In the genomic region with DNA sequence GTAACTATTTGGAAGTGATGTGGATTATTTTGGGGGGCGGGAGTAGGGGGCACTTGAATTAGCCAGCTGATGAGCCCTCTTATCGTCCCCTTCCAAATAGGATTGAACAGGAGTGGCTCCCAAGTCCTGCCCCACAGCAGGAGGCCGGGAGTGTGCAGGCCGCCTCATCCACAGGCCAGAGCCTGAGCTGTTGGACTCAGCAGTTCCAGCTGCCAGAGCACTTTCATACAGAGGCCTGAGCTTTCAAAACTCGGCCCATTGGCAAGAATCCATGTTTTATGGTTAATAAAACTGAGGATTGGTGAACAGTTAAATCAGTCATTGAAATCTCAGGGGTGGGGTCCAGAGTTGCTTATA, we compare ENCODE assay signal across 10 cellular contexts. TPM values are rescaled to one million over a fixed set of nuclear protein-coding genes. Genes with fewer than 3 reads are reported as not detected.
DNase-seq lines count a peak whose midpoint lies in the region; TF ChIP-seq lines count a peak whose summit lies in the region.
"Had no signal": no experiment of that assay in that cellular context is flagged by ENCODE, and none has a peak within 500 bp of the region (broad histone marks: within the 10 kb centered on the region; RNA-seq: fewer than 3 reads in every experiment).

No MANE protein-coding gene starts in this region.

- no peak overlapping the region for H3K4me3 ChIP-seq in breast epithelium
- H3K4me3 ChIP-seq in mucosa of rectum (ENCODE audit: low read length in 2 of 2), result no peak overlapping the region
- H3K4me3 ChIP-seq in uterus, result no peak overlapping the region

- no peak for DNase-seq in breast epithelium (ENCODE audit: low spot score in 2 of 2)
- DNase-seq in MCF 10A (ENCODE audit: unreplicated experiment), result no peak
- peak in 1 of 2 donors; percentile 36 for DNase-seq in uterus
- DNase-seq in GM20000 (ENCODE audit: low spot score), result no peak
- DNase-seq in Calu3, result no peak
- DNase-seq in GM19238 (ENCODE audit: insufficient read length, low spot score), result no peak
- DNase-seq: DMS79, NCI-H774 had no signal

- TF ChIP-seq CTCF in breast epithelium (IDR thresholded peaks at IDR 0.05) (no peak), MCF 10A (IDR thresholded peaks at IDR 0.05; ENCODE audit: unreplicated experiment) (no peak), brain (conservative IDR thresholded peaks at IDR 0.05) (no peak), uterus (IDR thresholded peaks at IDR 0.05) (no peak), GM20000 (IDR thresholded peaks at IDR 0.05; ENCODE audit: extremely low read depth, missing control alignments) (no peak), Calu3 (IDR thresholded peaks at IDR 0.05; ENCODE audit: unreplicated experiment) (no peak)

- H3K27me3 ChIP-seq in breast epithelium, result no peaks in the 10 kb centered on the region
- no peaks in the 10 kb centered on the region for H3K27me3 ChIP-seq in mucosa of rectum (ENCODE audit: control insufficient read depth in 2 of 2, insufficient read depth in 2 of 2, low read length in 2 of 2)
- H3K27me3 ChIP-seq in uterus, result no peaks in the 10 kb centered on the region

- H3K4me1 Mint-ChIP-seq in MCF 10A (ENCODE audit: insufficient read depth, unreplicated experiment) (peaks cover 15% of the 10 kb centered on the region), brain (peaks cover 61% of the 10 kb centered on the region), Calu3 (ENCODE audit: low read depth, unreplicated experiment) (peaks cover 19% of the 10 kb centered on the region)

- CTCF ChIA-PET in MCF 10A (lab: Yijun Ruan, JAX), result no interaction called here
- CTCF ChIA-PET in Calu3 (lab: Charles Lee), result no interaction called here

- peak overlapping the region; percentile 45 to 56 for H3K9ac ChIP-seq in mucosa of rectum (ENCODE audit: low read depth in 1 of 2, low read length in 2 of 2)

- H3K27ac ChIP-seq in breast epithelium (peak overlapping the region; percentile 55 to 92), mucosa of rectum (ENCODE audit: low read depth in 2 of 2, low read length in 2 of 2) (peak overlapping the region; percentile 79 to 87), uterus (peak overlapping the region; percentile 82 to 86)

- H3K36me3 Mint-ChIP-seq in MCF 10A (ENCODE audit: insufficient read depth, unreplicated experiment) (peaks cover 21% of the 10 kb centered on the region), brain (peaks cover 20% of the 10 kb centered on the region), Calu3 (ENCODE audit: insufficient read depth, unreplicated experiment) (peaks cover 13% of the 10 kb centered on the region)

- BruUV-seq in MCF 10A (replicated peaks; lab: Mats Ljungman, UMichigan) (no TSS peak), Calu3 (replicated peaks; lab: Mats Ljungman, UMichigan) (no TSS peak)

- H3K9me3 ChIP-seq in breast epithelium (no peaks in the 10 kb centered on the region), mucosa of rectum (ENCODE audit: control insufficient read depth in 2 of 2, low read length in 2 of 2) (no peaks in the 10 kb centered on the region), uterus (no peaks in the 10 kb centered on the region)

- no peak for TF ChIP-seq POLR2A in breast epithelium (IDR thresholded peaks at IDR 0.05)
- TF ChIP-seq POLR2A in uterus (IDR thresholded peaks at IDR 0.05), result no peak

- intact Hi-C loops in breast epithelium (cut with DNase I; ENCODE audit: low total_unique reads) (loop anchor here (5.0 kb wide), 1 partner anchor 1897 kb away; no protein-coding TSS in a partner anchor), MCF 10A (cut with micrococcal nuclease) (no loop called here), uterus (cut with DNase I; ENCODE audit: low total_unique reads) (no loop called here), Calu3 (cut with micrococcal nuclease; ENCODE audit: unreplicated experiment) (no loop called here)

- H3K36me3 ChIP-seq in breast epithelium (no peaks in the 10 kb centered on the region), mucosa of rectum (ENCODE audit: control insufficient read depth in 2 of 2, insufficient read depth in 2 of 2, low read length in 2 of 2) (peaks cover 21 to 29% of the 10 kb centered on the region in 2 donors), uterus (no peaks in the 10 kb centered on the region)

- POLR2A ChIA-PET in MCF 10A (lab: Yijun Ruan, JAX), result interaction anchor here (0.7 kb wide), 1 partner anchor 218 kb away, joined by 3 read pairs; no protein-coding TSS in a partner anchor

- H3K27ac Mint-ChIP-seq in MCF 10A (ENCODE audit: low read depth, unreplicated experiment) (no peak overlapping the region), brain (peak overlapping the region; percentile 78 to 94 (median 92)), Calu3 (ENCODE audit: unreplicated experiment) (no peak overlapping the region)

- H3K4me1 ChIP-seq in breast epithelium (peaks cover 0 to 7% of the 10 kb centered on the region in 2 donors), mucosa of rectum (ENCODE audit: control insufficient read depth in 2 of 2, insufficient read depth in 2 of 2, low read length in 2 of 2) (peaks cover 19 to 30% of the 10 kb centered on the region in 2 donors), uterus (no peaks in the 10 kb centered on the region)

- H3K4me3 Mint-ChIP-seq in MCF 10A (ENCODE audit: unreplicated experiment), result no peak overlapping the region
- H3K4me3 Mint-ChIP-seq in brain, result peak overlapping the region in 4 of 5 experiments; percentile 21 to 55 (median 32)
- no peak overlapping the region for H3K4me3 Mint-ChIP-seq in Calu3 (ENCODE audit: low read depth, unreplicated experiment)

- H3K27me3 Mint-ChIP-seq in MCF 10A (ENCODE audit: insufficient read depth, unreplicated experiment), result no peaks in the 10 kb centered on the region
- H3K27me3 Mint-ChIP-seq in brain, result peaks cover 3% of the 10 kb centered on the region
- no peaks in the 10 kb centered on the region for H3K27me3 Mint-ChIP-seq in Calu3 (ENCODE audit: unreplicated experiment)

- H3K9me3 Mint-ChIP-seq in MCF 10A (ENCODE audit: unreplicated experiment) (no peaks in the 10 kb centered on the region), brain (no peaks in the 10 kb centered on the region), Calu3 (ENCODE audit: low read depth, unreplicated experiment) (no peaks in the 10 kb centered on the region)

RNA-seq across cellular contexts. Expression of gene FAM118A, which starts 9.6 kb away (rescaled TPM):
- total RNA-seq in breast epithelium (100 to 1,000 TPM in 1 of 3 donors, 10 to 100 TPM in 2; 33.8 to 104 (median 55.4) TPM), MCF 10A (2022) (16.0 and 16.7 TPM in 2 replicates), uterus (10 to 100 TPM; 16.5 to 97.9 (median 46.7) TPM), Calu3 (2022) (33.5 and 35.0 TPM in 2 replicates)
- polyA plus RNA-seq in brain (ENCODE audit: insufficient read depth, low read depth, low replicate concordance), result 6.1 TPM

RNA-seq across cellular contexts. Expression of gene UPK3A, which starts 34.5 kb away (rescaled TPM):
- total RNA-seq in breast epithelium (not detected), MCF 10A (2022) (not detected in 2 replicates), uterus (not detected), Calu3 (2022) (not detected in 2 replicates)
- polyA plus RNA-seq in brain (ENCODE audit: insufficient read depth, low read depth, low replicate concordance), result 13.6 TPM

Comparison
In these comparisons a context has a peak if more than half of its experiments do, and no peak if none do; other contexts are left out.
1. H3K27ac Mint-ChIP-seq: peak in brain (5 of 5); none in MCF 10A (single experiment) and Calu3 (single experiment).
2. H3K4me3 Mint-ChIP-seq: peak in brain (4 of 5); none in MCF 10A (single experiment) and Calu3 (single experiment).
3. Peak in every context shown above with its lines, with median percentiles within 50 percentile points of each other: H3K27ac ChIP-seq.